ENCODE assay signal across 18 cellular contexts in genomic region chr20:47776639-47777038, GRCh38.
"Had no signal": no experiment of that assay in that cellular context is flagged by ENCODE, and none has a peak within 500 bp of the region (broad histone marks: within the 10 kb centered on the region; RNA-seq: fewer than 3 reads in every experiment).

No MANE protein-coding gene starts in this region.

- H3K4me1 Mint-ChIP-seq: natural killer cell; stimulated activated effector memory CD8-positive, alpha-beta T cell treated with anti-CD3 and anti-CD28 coated beads, Interleukin-12 subunit alpha, Interleukin-12 subunit beta, amount 100 ng/mL, for 72 hours had no signal

- H3K27me3 ChIP-seq: ovary, right atrium auricular region, tibial artery had no signal

- H3K4me3 ChIP-seq: heart left ventricle, ovary, right atrium auricular region, smooth muscle cell, tibial artery, upper lobe of right lung had no signal

- H3K9me3 Mint-ChIP-seq: natural killer cell; neural crest cell; stimulated activated effector memory CD8-positive, alpha-beta T cell treated with anti-CD3 and anti-CD28 coated beads, Interleukin-12 subunit alpha, Interleukin-12 subunit beta, amount 100 ng/mL, for 72 hours had no signal

- DNase-seq: cortex of kidney; effector memory CD4-positive, alpha-beta T cell; heart left ventricle; hypothalamus; islet precursor cell; mammary epithelial cell; natural killer cell; nucleus accumbens; ovary; stimulated activated CD4-positive, alpha-beta T cell treated with anti-CD3 and anti-CD28 coated beads, Interleukin-4, amount 100 ng/mL, for 1 hour; stimulated activated CD8-positive, alpha-beta memory T cell treated with anti-CD3 and anti-CD28 coated beads, Interleukin-4, amount 100 ng/mL, for 48 hours; stimulated activated naive CD8-positive, alpha-beta T cell treated with anti-CD3 and anti-CD28 coated beads, Interleukin-15, Interleukin-2, amounts not matched to agents 100 U/mL and 50 U/mL, for 24 hours; tibial artery; upper lobe of right lung had no signal

- H3K36me3 Mint-ChIP-seq: natural killer cell; stimulated activated effector memory CD8-positive, alpha-beta T cell treated with anti-CD3 and anti-CD28 coated beads, Interleukin-12 subunit alpha, Interleukin-12 subunit beta, amount 100 ng/mL, for 72 hours had no signal

- H3K36me3 ChIP-seq: heart left ventricle, ovary, right atrium auricular region, tibial artery, upper lobe of right lung had no signal

- H3K4me3 Mint-ChIP-seq: natural killer cell; neural crest cell; stimulated activated effector memory CD8-positive, alpha-beta T cell treated with anti-CD3 and anti-CD28 coated beads, Interleukin-12 subunit alpha, Interleukin-12 subunit beta, amount 100 ng/mL, for 72 hours had no signal

- H3K27ac Mint-ChIP-seq: natural killer cell; stimulated activated effector memory CD8-positive, alpha-beta T cell treated with anti-CD3 and anti-CD28 coated beads, Interleukin-12 subunit alpha, Interleukin-12 subunit beta, amount 100 ng/mL, for 72 hours had no signal

- H3K27ac ChIP-seq: heart left ventricle, ovary, right atrium auricular region, tibial artery, upper lobe of right lung had no signal

- H3K9me3 ChIP-seq: ovary, tibial artery, upper lobe of right lung had no signal
